8 cellular contexts compared by ENCODE assay signal in genomic region chr15:100572362-100572983, GRCh38. TPM values are rescaled to one million over a fixed set of nuclear protein-coding genes. Genes with fewer than 3 reads are reported as not detected.
A peak's percentile ranks its signal among the peaks of the same experiment; 100 is the strongest.
DNase-seq lines count a peak whose midpoint lies in the region; ATAC-seq, FAIRE-seq and TF ChIP-seq lines count a peak whose summit lies in the region.

No MANE protein-coding gene starts in this region.

- H3K27ac Mint-ChIP-seq in neural crest cell (ENCODE audit: unreplicated experiment) = no peak overlapping the region

- no peaks in the 10 kb centered on the region for H3K9me3 Mint-ChIP-seq in neural crest cell

- TF ChIP-seq POLR2A in GM12891 (IDR thresholded peaks at IDR 0.05; ENCODE audit: low read depth, low read length) = no peak

- H3K4me1 Mint-ChIP-seq in neural crest cell = no peaks in the 10 kb centered on the region

- H3K27me3 Mint-ChIP-seq in neural crest cell (ENCODE audit: low read depth) = no peaks in the 10 kb centered on the region

- TF ChIP-seq CTCF in neural crest cell (conservative IDR thresholded peaks at IDR 0.05) = peak; percentile 73

- ATAC-seq in stimulated activated naive CD8-positive, alpha-beta T cell treated with anti-CD3 and anti-CD28 coated beads, Interleukin-15, Interleukin-2, amounts not matched to agents 100 U/mL and 50 U/mL, for 24 hours = no peak
- ATAC-seq in GM21619 (IDR thresholded peaks at IDR 0.05; ENCODE audit: unreplicated experiment) = no peak

- no peak for FAIRE-seq in GM12891 (lab: Jason Lieb, UNC)

- H3K4me3 Mint-ChIP-seq in neural crest cell = no peak overlapping the region

- DNase-seq in EH (ENCODE audit: low read depth) (peak; percentile 15), NCI-H1417 treated with DMSO at 0.1 percent for 48 hours (lab: John Stamatoyannopoulos, UW) (peak; percentile 8), cerebellum (ENCODE audit: low spot score) (peak; percentile 25), neural crest cell (ENCODE audit: low read depth, low spot score) (no peak), GM12891 (ENCODE audit: insufficient read length, low spot score) (no peak), NCI-H2029 treated with DMSO at 0.1 percent for 48 hours (lab: John Stamatoyannopoulos, UW) (no peak)
- DNase-seq in stimulated activated naive CD8-positive, alpha-beta T cell treated with anti-CD3 and anti-CD28 coated beads, Interleukin-15, Interleukin-2, amounts not matched to agents 100 U/mL and 50 U/mL, for 24 hours = no peak

- H3K36me3 Mint-ChIP-seq in neural crest cell (ENCODE audit: low read depth) = peaks cover 19% of the 10 kb centered on the region

TF ChIP-seq in GM12891, 5 proteins besides CTCF, POLR2A, EP300 and RAD21:
- TF ChIP-seq TAF1 (IDR thresholded peaks at IDR 0.05; ENCODE audit: low read depth, low read length) (no peak), PAX5 (IDR thresholded peaks at IDR 0.05; ENCODE audit: insufficient read depth, low read length, severe bottlenecking) (no peak), POLR2AphosphoS5 (IDR thresholded peaks at IDR 0.05; ENCODE audit: low read depth, low read length) (no peak), SPI1 (IDR thresholded peaks at IDR 0.05; ENCODE audit: low read depth, low read length) (no peak), POU2F2 (IDR thresholded peaks at IDR 0.05; ENCODE audit: low read depth, low read length) (no peak)
TF ChIP-seq in GM12891: peak in this region for 0.

RNA-seq across cellular contexts. Expression of gene LINS1, which starts 29.5 kb away (rescaled TPM):
- 50.0 TPM for total RNA-seq in cerebellum
- 14.9 and 18.2 TPM in 2 replicates for total RNA-seq in neural crest cell
- polyA plus RNA-seq in GM12891 (2012; ENCODE audit: low read depth, missing spikeins) = 8.6 TPM

RNA-seq across cellular contexts. Expression of gene ASB7, which starts 29.9 kb away (rescaled TPM):
- 15.2 TPM for total RNA-seq in cerebellum
- 13.4 and 14.4 TPM in 2 replicates for total RNA-seq in neural crest cell
- 5.9 TPM for polyA plus RNA-seq in GM12891 (2012; ENCODE audit: low read depth, missing spikeins)

RNA-seq across cellular contexts. Expression of gene CERS3, which starts 43.7 kb away (rescaled TPM):
- total RNA-seq in cerebellum = 0.73 TPM
- total RNA-seq in neural crest cell = 0.26 TPM in 1 of 2 replicates, not detected in the other
- not detected for polyA plus RNA-seq in GM12891 (2012; ENCODE audit: low read depth, missing spikeins)

Comparison
In these comparisons a context has a peak if more than half of its experiments do, and no peak if none do; other contexts are left out.
1. DNase-seq: peak in EH (single experiment), NCI-H1417 treated with DMSO at 0.1 percent for 48 hours (single experiment) and cerebellum (single experiment); none in neural crest cell (single experiment), stimulated activated naive CD8-positive, alpha-beta T cell treated with anti-CD3 and anti-CD28 coated beads, Interleukin-15, Interleukin-2, amounts not matched to agents 100 U/mL and 50 U/mL, for 24 hours (single experiment), GM12891 (single experiment) and NCI-H2029 treated with DMSO at 0.1 percent for 48 hours (single experiment).